ENCODE assay signal across 7 cellular contexts in the genomic region with DNA sequence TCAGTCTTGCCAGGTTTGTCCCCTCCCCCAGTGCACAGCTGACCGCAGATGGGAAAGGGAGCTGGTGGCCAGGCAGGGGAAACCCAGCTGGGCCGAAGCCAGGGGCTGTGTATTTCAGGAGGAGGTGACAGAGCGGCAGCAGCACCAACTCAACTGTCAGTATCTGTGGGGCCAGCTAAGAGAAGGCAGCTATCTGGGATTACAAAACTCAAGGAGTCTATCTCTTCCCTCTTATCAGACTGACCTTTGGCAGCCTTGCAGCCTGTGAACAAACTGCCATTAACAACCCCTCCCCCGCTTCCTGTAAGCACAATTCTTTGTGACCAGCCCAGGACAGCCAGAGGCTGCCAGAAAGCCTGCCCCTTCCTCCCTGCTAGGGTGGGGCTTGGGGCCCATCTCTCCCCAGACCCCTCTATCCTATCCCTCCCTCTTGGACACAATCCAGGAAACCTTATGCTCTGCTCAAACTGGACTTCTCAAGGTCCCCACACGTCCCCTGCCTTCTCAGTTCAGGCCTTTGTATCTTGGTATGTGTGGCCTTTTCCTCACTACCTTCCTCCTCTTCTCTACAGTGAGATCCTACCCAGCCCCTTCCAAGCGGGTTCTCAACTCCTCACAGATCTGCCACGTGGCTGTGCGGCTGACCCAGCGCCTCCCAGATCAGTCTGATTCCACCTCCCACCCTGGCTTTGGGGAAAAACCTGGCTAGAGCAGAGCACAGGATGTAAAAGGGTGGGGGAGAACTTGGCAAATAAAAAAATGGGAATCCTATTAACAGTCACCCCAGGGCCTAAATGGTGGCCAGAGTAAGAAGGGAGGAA. TPM values are rescaled to one million over a fixed set of nuclear protein-coding genes. Genes with fewer than 3 reads are reported as not detected.
A peak's percentile ranks its signal among the peaks of the same experiment; 100 is the strongest.
DNase-seq lines count a peak whose midpoint lies in the region; ATAC-seq and TF ChIP-seq lines count a peak whose summit lies in the region.

No MANE protein-coding gene starts in this region.

- POLR2A ChIA-PET in PC-9 (lab: Charles Lee; ENCODE audit: unreplicated experiment), result interaction anchor here (0.5 to 0.9 kb wide), 2 partner anchors 15 to 48 kb away, joined by 3 to 5 read pairs; no protein-coding TSS in a partner anchor

- H3K4me1 Mint-ChIP-seq in progenitor cell of endocrine pancreas (ENCODE audit: low read depth), result peaks cover 61% of the 10 kb centered on the region

- no peaks in the 10 kb centered on the region for H3K27me3 Mint-ChIP-seq in progenitor cell of endocrine pancreas

- peaks cover 52% of the 10 kb centered on the region for H3K4me1 ChIP-seq in PC-9 (replicated peaks; ENCODE audit: insufficient read depth)
- H3K4me1 ChIP-seq in left ventricle myocardium inferior, result peaks cover 76% of the 10 kb centered on the region

- intact Hi-C loops in PC-9 (cut with micrococcal nuclease; ENCODE audit: unreplicated experiment) (loop anchor here (1.0 kb wide), 2 partner anchors 26 to 47 kb away; partner anchors contain the start of gene FCSK), left ventricle myocardium inferior (cut with micrococcal nuclease) (no loop called here)

- H3K9me3 Mint-ChIP-seq in progenitor cell of endocrine pancreas (ENCODE audit: low read depth), result no peaks in the 10 kb centered on the region

- H3K4me3 ChIP-seq in GM08714 (ENCODE audit: low read length), result peak overlapping the region; percentile 6; the same call in 1 of the 2 replicates
- H3K4me3 ChIP-seq in PC-9, result peak overlapping the region; percentile 13; the same call in 1 of the 2 replicates
- peak overlapping the region; percentile 35 for H3K4me3 ChIP-seq in left ventricle myocardium inferior

- H3K27ac ChIP-seq in PC-9 (peak overlapping the region; percentile 75), left ventricle myocardium inferior (replicated peaks) (peak overlapping the region; percentile 93)

- H3K4me2 ChIP-seq in PC-9, result peak overlapping the region; percentile 72

- no peaks in the 10 kb centered on the region for H3K9me2 ChIP-seq in PC-9 (ENCODE audit: insufficient read depth)

- ATAC-seq in HG02870 (IDR thresholded peaks at IDR 0.05; ENCODE audit: unreplicated experiment) (peak; percentile 29), HG03159 (IDR thresholded peaks at IDR 0.05; ENCODE audit: unreplicated experiment) (no peak)

- H3K36me3 ChIP-seq in PC-9 (ENCODE audit: low read depth) (no peaks in the 10 kb centered on the region), left ventricle myocardium inferior (no peaks in the 10 kb centered on the region)

- H4K20me1 ChIP-seq in PC-9 (ENCODE audit: insufficient read depth), result no peaks in the 10 kb centered on the region

- no peaks in the 10 kb centered on the region for H3K36me3 Mint-ChIP-seq in progenitor cell of endocrine pancreas (ENCODE audit: insufficient read depth)

- no peaks in the 10 kb centered on the region for H3K79me2 ChIP-seq in PC-9 (ENCODE audit: low read depth)

- H3K27ac Mint-ChIP-seq in progenitor cell of endocrine pancreas, result peak overlapping the region; percentile 98

- no peaks in the 10 kb centered on the region for H3K9me3 ChIP-seq in PC-9 (ENCODE audit: insufficient read depth, low read depth)
- no peaks in the 10 kb centered on the region for H3K9me3 ChIP-seq in left ventricle myocardium inferior (replicated peaks)

- peak; percentile 82 to 89 for DNase-seq in PC-9
- DNase-seq in amniotic epithelial cell (ENCODE audit: low read depth), result peak; percentile 90
- DNase-seq in left ventricle myocardium inferior, result peak; percentile 97
- peak; percentile 33 for DNase-seq in progenitor cell of endocrine pancreas (ENCODE audit: low spot score, unreplicated experiment)

- H3F3A ChIP-seq in PC-9 (ENCODE audit: insufficient read depth, low read depth), result peaks cover 48% of the 10 kb centered on the region

- TF ChIP-seq CTCF in PC-9 (conservative IDR thresholded peaks at IDR 0.05) (no peak), left ventricle myocardium inferior (IDR thresholded peaks at IDR 0.05; ENCODE audit: borderline replicate concordance) (no peak), progenitor cell of endocrine pancreas (IDR thresholded peaks at IDR 0.05; ENCODE audit: unreplicated experiment) (no peak)

- H3K4me3 Mint-ChIP-seq in progenitor cell of endocrine pancreas (ENCODE audit: low read depth), result peak overlapping the region; percentile 32

- peak overlapping the region; percentile 32 for H2AFZ ChIP-seq in PC-9

- CTCF ChIA-PET in PC-9 (lab: Charles Lee), result interaction anchor here (0.7 to 0.8 kb wide), 2 partner anchors 48 to 49 kb away, joined by 3 read pairs; no protein-coding TSS in a partner anchor

- BruUV-seq in PC-9 (replicated peaks; lab: Mats Ljungman, UMichigan), result no TSS peak

- no peaks in the 10 kb centered on the region for H3K27me3 ChIP-seq in PC-9 (ENCODE audit: insufficient read depth, low read depth)
- H3K27me3 ChIP-seq in left ventricle myocardium inferior (ENCODE audit: low read depth), result no peaks in the 10 kb centered on the region

RNA-seq across cellular contexts. Expression of gene ST3GAL2, which starts 10.5 kb away (rescaled TPM):
- total RNA-seq in PC-9 (2021) (9.7 and 13.7 TPM in 2 replicates), left ventricle myocardium inferior (22.3 TPM), progenitor cell of endocrine pancreas (29.2 and 37.8 TPM in 2 replicates)

RNA-seq across cellular contexts. Expression of gene FCSK, which starts 26.0 kb away (rescaled TPM):
- 17.0 and 19.3 TPM in 2 replicates for total RNA-seq in PC-9 (2021)
- 7.4 TPM for total RNA-seq in left ventricle myocardium inferior
- 18.8 and 21.1 TPM in 2 replicates for total RNA-seq in progenitor cell of endocrine pancreas

Comparison
In these comparisons a context has a peak if more than half of its experiments do, and no peak if none do; other contexts are left out.
1. DNase-seq: peak in every context shown above with its lines; median percentile 97 in left ventricle myocardium inferior; 90 in amniotic epithelial cell; 86 in PC-9; 33 in progenitor cell of endocrine pancreas.